10 cellular contexts compared by ENCODE assay signal in the genomic region with DNA sequence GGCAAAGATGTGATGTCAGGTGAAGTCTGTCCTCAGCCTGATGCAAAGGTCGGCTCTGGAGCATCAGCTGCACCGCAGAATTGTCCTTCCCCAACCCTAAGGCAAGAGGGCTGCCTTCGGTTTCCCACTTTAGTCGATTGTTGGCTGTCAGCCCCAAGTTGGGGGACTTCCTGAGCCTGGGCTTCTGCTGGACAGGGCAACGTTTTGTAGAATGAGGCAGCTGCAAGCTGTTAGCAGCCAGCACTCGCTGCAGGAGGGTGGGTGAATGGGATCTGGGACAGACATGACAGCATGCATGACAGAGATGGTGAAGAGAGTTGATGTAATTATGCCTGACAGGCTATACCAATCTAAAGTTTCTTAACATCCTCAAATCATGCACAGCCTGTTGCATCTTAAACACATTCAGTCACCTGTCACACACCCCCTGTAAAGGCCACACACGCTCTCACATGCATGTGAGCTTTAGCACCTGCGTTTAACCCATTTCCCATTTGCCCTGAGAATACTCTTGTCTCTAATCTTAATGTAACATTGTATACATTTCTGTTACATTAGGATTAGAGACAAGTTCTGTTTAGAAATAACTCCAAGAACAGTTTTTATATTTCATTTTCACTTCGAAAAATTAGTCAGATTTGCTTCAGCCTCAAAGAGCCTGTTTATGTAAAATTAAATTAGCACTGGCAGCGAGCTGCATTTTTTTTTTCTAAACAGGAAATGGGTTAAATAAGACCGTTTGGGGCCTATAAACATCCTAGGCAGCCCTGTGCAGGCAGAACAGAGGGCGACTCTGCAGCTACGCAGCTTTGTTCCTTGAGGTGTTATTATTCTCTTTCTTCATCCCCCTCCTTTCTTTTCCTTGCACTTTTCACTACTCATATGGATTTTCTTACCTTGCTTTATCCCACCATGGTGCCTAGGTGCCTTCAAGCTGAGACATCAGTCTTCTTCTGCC. TPM values are rescaled to one million over a fixed set of nuclear protein-coding genes. Genes with fewer than 3 reads are reported as not detected.
A peak's percentile ranks its signal among the peaks of the same experiment; 100 is the strongest.
DNase-seq lines count a peak whose midpoint lies in the region; ATAC-seq and TF ChIP-seq lines count a peak whose summit lies in the region.
"Had no signal": no experiment of that assay in that cellular context is flagged by ENCODE, and none has a peak within 500 bp of the region (broad histone marks: within the 10 kb centered on the region; RNA-seq: fewer than 3 reads in every experiment).

No MANE protein-coding gene starts in this region.

- no peaks in the 10 kb centered on the region for H3K27me3 ChIP-seq in CD4-positive, alpha-beta T cell (ENCODE audit: control insufficient read depth, insufficient read depth, low read length)

- H3K9me3 Mint-ChIP-seq in CD4-positive, alpha-beta T cell = peaks cover 5% of the 10 kb centered on the region
- no peaks in the 10 kb centered on the region for H3K9me3 Mint-ChIP-seq in nephron

- no peaks in the 10 kb centered on the region for H3K27me3 Mint-ChIP-seq in CD4-positive, alpha-beta T cell
- H3K27me3 Mint-ChIP-seq in nephron (ENCODE audit: low read depth) = peaks cover 5% of the 10 kb centered on the region

- H3K27ac ChIP-seq in CD4-positive, alpha-beta T cell (ENCODE audit: low read depth, low read length) = no peak overlapping the region

- POLR2A ChIA-PET in CD4-positive, alpha-beta T cell (lab: Charles Lee) = interaction anchor here (0.6 to 2.8 kb wide), 10 partner anchors 10 to 866 kb away, joined by 3 to 28 read pairs (median 4); partner anchors contain the start of genes CEP57, CWC15, ENDOD1 and FAM76B

- H3K4me3 ChIP-seq in Jurkat, Clone E6-1 (ENCODE audit: low read length) = no peak overlapping the region
- H3K4me3 ChIP-seq: smooth muscle cell had no signal

- no peak for TF ChIP-seq CTCF in CD4-positive, alpha-beta T cell (IDR thresholded peaks at IDR 0.05)
- no peak for TF ChIP-seq CTCF in nephron (IDR thresholded peaks at IDR 0.05; ENCODE audit: unreplicated experiment in 3 of 3)

- no peaks in the 10 kb centered on the region for H3K36me3 Mint-ChIP-seq in CD4-positive, alpha-beta T cell (ENCODE audit: low read depth)
- no peaks in the 10 kb centered on the region for H3K36me3 Mint-ChIP-seq in nephron (ENCODE audit: low read depth)

- H3K4me3 Mint-ChIP-seq in CD4-positive, alpha-beta T cell = peak overlapping the region; percentile 47
- peak overlapping the region in 1 of 3 experiments; percentile 45 for H3K4me3 Mint-ChIP-seq in nephron

- CTCF ChIA-PET in CD4-positive, alpha-beta T cell (lab: Charles Lee) = interaction anchor here (1.7 kb wide), 1 partner anchor 13 kb away, joined by 3 read pairs; no protein-coding TSS in a partner anchor

- no peaks in the 10 kb centered on the region for H3K9me3 ChIP-seq in CD4-positive, alpha-beta T cell (ENCODE audit: control insufficient read depth, low read length)

- peak in 5 of 10 experiments; percentile 9 to 17 (median 12) for DNase-seq in CD4-positive, alpha-beta T cell
- peak; percentile 44 for DNase-seq in Jurkat, Clone E6-1 (ENCODE audit: low read depth, low spot score)
- DNase-seq in central memory CD4-positive, alpha-beta T cell = peak; percentile 31
- no peak for DNase-seq in NCI-H1930 (lab: John Stamatoyannopoulos, UW)
- DNase-seq: Kasumi-1, RPMI8226 had no signal

- H3K4me1 Mint-ChIP-seq in CD4-positive, alpha-beta T cell (ENCODE audit: low read depth) = peaks cover 71% of the 10 kb centered on the region
- peaks cover 43% of the 10 kb centered on the region for H3K4me1 Mint-ChIP-seq in nephron

- intact Hi-C loops in CD4-positive, alpha-beta T cell (cut with DNase I, micrococcal nuclease) = loop anchor here in 1 of 2 experiments (2.0 kb wide), 1 partner anchor 48 kb away; the partner anchor contains the start of genes CWC15 and KDM4D

- ATAC-seq in CD4-positive, alpha-beta T cell (ENCODE audit: poor library complexity) = peak; percentile 77
- ATAC-seq in HG03159 (IDR thresholded peaks at IDR 0.05; ENCODE audit: unreplicated experiment) (no peak), GM21390 (IDR thresholded peaks at IDR 0.05; ENCODE audit: unreplicated experiment) (no peak)

- H3K27ac Mint-ChIP-seq in CD4-positive, alpha-beta T cell = peak overlapping the region; percentile 91
- H3K27ac Mint-ChIP-seq in nephron = peak overlapping the region; percentile 88 to 96 (median 88)

RNA-seq across cellular contexts. Expression of gene CWC15, which starts 49.0 kb away (rescaled TPM):
- 100 to 1,000 TPM; 121 to 124 TPM for total RNA-seq in CD4-positive, alpha-beta T cell
- 154 TPM for polyA plus RNA-seq in Jurkat, Clone E6-1 (2012; ENCODE audit: insufficient read depth, insufficient read length)

RNA-seq across cellular contexts. Expression of gene KDM4D, which starts 49.2 kb away (rescaled TPM):
- total RNA-seq in CD4-positive, alpha-beta T cell = under 1 TPM; 0.16 to 0.22 TPM
- polyA plus RNA-seq in Jurkat, Clone E6-1 (2012; ENCODE audit: insufficient read depth, insufficient read length) = 3.1 TPM

Comparison
In these comparisons a context has a peak if more than half of its experiments do, and no peak if none do; other contexts are left out.
1. DNase-seq: peak in Jurkat, Clone E6-1 (single experiment) and central memory CD4-positive, alpha-beta T cell (single experiment); none in NCI-H1930 (0 of 2).